1 cellular context compared by ENCODE assay signal in genomic region chr11:44208976-44209603, GRCh38.
TF ChIP-seq lines count a peak whose summit lies in the region.

No MANE protein-coding gene starts in this region.

TF ChIP-seq in GM23338, 12 proteins besides CTCF, POLR2A, EP300 and RAD21 (continued from another document):
- no peak for TF ChIP-seq ZNF462 (CRISPR knock-in tag; IDR thresholded peaks at IDR 0.05)
- TF ChIP-seq, protein P1, sequence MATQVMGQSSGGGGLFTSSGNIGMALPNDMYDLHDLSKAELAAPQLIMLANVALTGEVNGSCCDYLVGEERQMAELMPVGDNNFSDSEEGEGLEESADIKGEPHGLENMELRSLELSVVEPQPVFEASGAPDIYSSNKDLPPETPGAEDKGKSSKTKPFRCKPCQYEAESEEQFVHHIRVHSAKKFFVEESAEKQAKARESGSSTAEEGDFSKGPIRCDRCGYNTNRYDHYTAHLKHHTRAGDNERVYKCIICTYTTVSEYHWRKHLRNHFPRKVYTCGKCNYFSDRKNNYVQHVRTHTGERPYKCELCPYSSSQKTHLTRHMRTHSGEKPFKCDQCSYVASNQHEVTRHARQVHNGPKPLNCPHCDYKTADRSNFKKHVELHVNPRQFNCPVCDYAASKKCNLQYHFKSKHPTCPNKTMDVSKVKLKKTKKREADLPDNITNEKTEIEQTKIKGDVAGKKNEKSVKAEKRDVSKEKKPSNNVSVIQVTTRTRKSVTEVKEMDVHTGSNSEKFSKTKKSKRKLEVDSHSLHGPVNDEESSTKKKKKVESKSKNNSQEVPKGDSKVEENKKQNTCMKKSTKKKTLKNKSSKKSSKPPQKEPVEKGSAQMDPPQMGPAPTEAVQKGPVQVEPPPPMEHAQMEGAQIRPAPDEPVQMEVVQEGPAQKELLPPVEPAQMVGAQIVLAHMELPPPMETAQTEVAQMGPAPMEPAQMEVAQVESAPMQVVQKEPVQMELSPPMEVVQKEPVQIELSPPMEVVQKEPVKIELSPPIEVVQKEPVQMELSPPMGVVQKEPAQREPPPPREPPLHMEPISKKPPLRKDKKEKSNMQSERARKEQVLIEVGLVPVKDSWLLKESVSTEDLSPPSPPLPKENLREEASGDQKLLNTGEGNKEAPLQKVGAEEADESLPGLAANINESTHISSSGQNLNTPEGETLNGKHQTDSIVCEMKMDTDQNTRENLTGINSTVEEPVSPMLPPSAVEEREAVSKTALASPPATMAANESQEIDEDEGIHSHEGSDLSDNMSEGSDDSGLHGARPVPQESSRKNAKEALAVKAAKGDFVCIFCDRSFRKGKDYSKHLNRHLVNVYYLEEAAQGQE (IDR thresholded peaks at IDR 0.05; ENCODE audit: unreplicated experiment): no peak
- no peak for TF ChIP-seq EZH2phosphoT487 (IDR thresholded peaks at IDR 0.05; ENCODE audit: unreplicated experiment)
